Comparison of ENCODE assay signal across 17 cellular contexts in the genomic region with DNA sequence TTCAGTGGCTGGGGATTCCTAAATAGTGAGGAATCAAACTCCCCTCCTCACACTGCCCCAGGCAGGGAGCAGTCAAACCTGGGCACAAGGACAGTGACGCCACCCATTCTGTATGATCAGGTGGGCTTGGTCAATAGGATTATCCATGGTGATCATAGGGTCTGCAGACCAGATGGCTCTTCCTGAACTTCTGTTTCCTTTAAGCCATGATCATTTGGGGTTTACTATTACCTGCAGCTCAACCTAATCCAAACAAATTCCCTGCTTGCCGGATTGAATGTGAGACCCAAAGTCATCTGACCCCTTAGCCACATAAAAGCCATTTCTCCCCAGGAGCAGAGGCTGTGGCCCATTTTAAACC. TPM values are rescaled to one million over a fixed set of nuclear protein-coding genes. Genes with fewer than 3 reads are reported as not detected.
DNase-seq lines count a peak whose midpoint lies in the region; ATAC-seq, FAIRE-seq and TF ChIP-seq lines count a peak whose summit lies in the region.
"Had no signal": no experiment of that assay in that cellular context is flagged by ENCODE, and none has a peak within 500 bp of the region (broad histone marks: within the 10 kb centered on the region; RNA-seq: fewer than 3 reads in every experiment).

No MANE protein-coding gene starts in this region.

- no peaks in the 10 kb centered on the region for H3K27me3 Mint-ChIP-seq in CD8-positive, alpha-beta memory T cell
- H3K27me3 Mint-ChIP-seq in activated CD8-positive, alpha-beta T cell treated with anti-CD3 and anti-CD28 coated beads, Interleukin-2, amount 10 ng/mL, durations not matched to agents 7 days and 5 days (ENCODE audit: low read depth): peaks cover 3% of the 10 kb centered on the region
- no peaks in the 10 kb centered on the region for H3K27me3 Mint-ChIP-seq in natural killer cell treated with Interleukin-12 subunit alpha and Interleukin-12 subunit beta and Interleukin-15 and Interleukin-18, amount 100 ng/mL, for 72 hours

- peaks cover 57 to 82% (median 62%) of the 10 kb centered on the region in 3 donors for H3K4me1 Mint-ChIP-seq in CD8-positive, alpha-beta memory T cell
- peaks cover 64% of the 10 kb centered on the region for H3K4me1 Mint-ChIP-seq in activated CD8-positive, alpha-beta T cell treated with anti-CD3 and anti-CD28 coated beads, Interleukin-2, amount 10 ng/mL, durations not matched to agents 7 days and 5 days (ENCODE audit: low read depth)
- peaks cover 73 to 77% of the 10 kb centered on the region in 2 donors for H3K4me1 Mint-ChIP-seq in natural killer cell treated with Interleukin-12 subunit alpha and Interleukin-12 subunit beta and Interleukin-15 and Interleukin-18, amount 100 ng/mL, for 72 hours (ENCODE audit: low read depth in 2 of 2)

- H3K4me3 Mint-ChIP-seq in CD8-positive, alpha-beta memory T cell: peak overlapping the region; percentile 63 to 93 (median 78)
- H3K4me3 Mint-ChIP-seq in activated CD8-positive, alpha-beta T cell treated with anti-CD3 and anti-CD28 coated beads, Interleukin-2, amount 10 ng/mL, durations not matched to agents 7 days and 5 days: peak overlapping the region; percentile 67
- H3K4me3 Mint-ChIP-seq in natural killer cell treated with Interleukin-12 subunit alpha and Interleukin-12 subunit beta and Interleukin-15 and Interleukin-18, amount 100 ng/mL, for 72 hours: peak overlapping the region; percentile 82
- H3K4me3 Mint-ChIP-seq: nephron progenitor cell had no signal

- DNase-seq in CD8-positive, alpha-beta memory T cell: no peak
- no peak for DNase-seq in activated CD8-positive, alpha-beta T cell treated with anti-CD3 and anti-CD28 coated beads, Interleukin-2, amount 10 ng/mL, durations not matched to agents 7 days and 5 days
- no peak for DNase-seq in natural killer cell treated with Interleukin-12 subunit alpha and Interleukin-12 subunit beta and Interleukin-15 and Interleukin-18, amount 100 ng/mL, for 72 hours (ENCODE audit: low spot score)
- DNase-seq in GF-D8 (lab: John Stamatoyannopoulos, UW) (no peak), body of pancreas (no peak), kidney (no peak)
- DNase-seq: lower lobe of right lung, NCI-H187, NCI-H510A, nephron progenitor cell, SK-N-SH had no signal

- peak overlapping the region; percentile 61 to 98 (median 95) for H3K27ac Mint-ChIP-seq in CD8-positive, alpha-beta memory T cell
- H3K27ac Mint-ChIP-seq in activated CD8-positive, alpha-beta T cell treated with anti-CD3 and anti-CD28 coated beads, Interleukin-2, amount 10 ng/mL, durations not matched to agents 7 days and 5 days: peak overlapping the region; percentile 92
- peak overlapping the region; percentile 71 to 72 for H3K27ac Mint-ChIP-seq in natural killer cell treated with Interleukin-12 subunit alpha and Interleukin-12 subunit beta and Interleukin-15 and Interleukin-18, amount 100 ng/mL, for 72 hours
- H3K27ac Mint-ChIP-seq: nephron progenitor cell had no signal

- no peak for ATAC-seq in activated CD8-positive, alpha-beta T cell treated with anti-CD3 and anti-CD28 coated beads, Interleukin-2, amount 10 ng/mL, durations not matched to agents 7 days and 5 days
- ATAC-seq in natural killer cell treated with Interleukin-12 subunit alpha and Interleukin-12 subunit beta and Interleukin-15 and Interleukin-18, amount 100 ng/mL, for 72 hours: no peak
- no peak for ATAC-seq in body of pancreas
- ATAC-seq in GM19452 (IDR thresholded peaks at IDR 0.05; ENCODE audit: unreplicated experiment): no peak

- H3K27me3 ChIP-seq in BLaER1 treated with 17β-estradiol and CSF1 and Interleukin-3, amounts not matched to agents 10 nM and 100 nM: peaks cover 0 to 9% (median 0%) of the 10 kb centered on the region in 11 experiments; a peak in 3 of 22 replicates
- H3K27me3 ChIP-seq in CD8-positive, alpha-beta memory T cell (ENCODE audit: insufficient read depth, low read length, poor library complexity, severe bottlenecking): no peaks in the 10 kb centered on the region
- H3K27me3 ChIP-seq in body of pancreas: no peaks in the 10 kb centered on the region
- H3K27me3 ChIP-seq: adrenal gland, testis had no signal

- intact Hi-C loops in body of pancreas (cut with DNase I) (no loop called here), kidney (cut with DNase I) (no loop called here)

- peak overlapping the region in 6 of 11 experiments; percentile 0 to 71 (median 60); a peak in 12 of 22 replicates for H3K27ac ChIP-seq in BLaER1 treated with 17β-estradiol and CSF1 and Interleukin-3, amounts not matched to agents 10 nM and 100 nM
- no peak overlapping the region for H3K27ac ChIP-seq in CD8-positive, alpha-beta memory T cell (ENCODE audit: low read depth, low read length)
- peak overlapping the region in 1 of 4 donors; percentile 40 for H3K27ac ChIP-seq in body of pancreas
- H3K27ac ChIP-seq in kidney (ENCODE audit: low read depth in 2 of 2, low read length in 2 of 2): peak overlapping the region in 1 of 2 donors; percentile 2

- peaks cover 85 to 100% (median 99%) of the 10 kb centered on the region in 10 experiments for H3K4me1 ChIP-seq in BLaER1 treated with 17β-estradiol and CSF1 and Interleukin-3, amounts not matched to agents 10 nM and 100 nM
- peaks cover 95% of the 10 kb centered on the region for H3K4me1 ChIP-seq in CD8-positive, alpha-beta memory T cell (ENCODE audit: insufficient read depth, low read length)
- no peaks in the 10 kb centered on the region for H3K4me1 ChIP-seq in body of pancreas
- H3K4me1 ChIP-seq in kidney (ENCODE audit: control insufficient read depth in 1 of 2, insufficient read depth in 1 of 2, low read depth in 1 of 2, low read length in 2 of 2): peaks cover 5 to 12% of the 10 kb centered on the region in 2 donors

- POLR2A ChIA-PET in CD8-positive, alpha-beta memory T cell (lab: Charles Lee): interaction anchor here (1.5 kb wide), 1 partner anchor 243 kb away, joined by 3 read pairs; the partner anchor contains the start of gene RPL23
- POLR2A ChIA-PET in activated CD8-positive, alpha-beta T cell treated with anti-CD3 and anti-CD28 coated beads, Interleukin-2, amount 10 ng/mL, durations not matched to agents 7 days and 5 days (lab: Charles Lee): interaction anchor here (1.1 to 1.4 kb wide), 2 partner anchors 57 to 103 kb away, joined by 3 to 6 read pairs; partner anchors contain the start of gene RPL19

- H3K9me3 ChIP-seq in BLaER1 treated with 17β-estradiol and CSF1 and Interleukin-3, amounts not matched to agents 10 nM and 100 nM (replicated peaks in 1 of 11): no peaks in the 10 kb centered on the region
- no peaks in the 10 kb centered on the region for H3K9me3 ChIP-seq in CD8-positive, alpha-beta memory T cell (ENCODE audit: low read length)
- no peaks in the 10 kb centered on the region for H3K9me3 ChIP-seq in body of pancreas
- no peaks in the 10 kb centered on the region for H3K9me3 ChIP-seq in kidney (ENCODE audit: control insufficient read depth in 1 of 2, low read length in 2 of 2)
- H3K9me3 ChIP-seq: adrenal gland, lower lobe of right lung, SK-N-SH, testis had no signal

- H3K36me3 ChIP-seq in BLaER1 treated with 17β-estradiol and CSF1 and Interleukin-3, amounts not matched to agents 10 nM and 100 nM: no peaks in the 10 kb centered on the region
- H3K36me3 ChIP-seq in CD8-positive, alpha-beta memory T cell (ENCODE audit: insufficient read depth, low read length): no peaks in the 10 kb centered on the region
- H3K36me3 ChIP-seq in body of pancreas (replicated peaks in 1 of 2; ENCODE audit: insufficient read depth in 1 of 2, low read depth in 2 of 2) (no peaks in the 10 kb centered on the region), kidney (ENCODE audit: control insufficient read depth in 1 of 2, insufficient read depth in 2 of 2, low read length in 2 of 2) (no peaks in the 10 kb centered on the region)
- H3K36me3 ChIP-seq: adrenal gland, lower lobe of right lung had no signal

- H3K36me3 Mint-ChIP-seq in CD8-positive, alpha-beta memory T cell: no peaks in the 10 kb centered on the region
- H3K36me3 Mint-ChIP-seq in activated CD8-positive, alpha-beta T cell treated with anti-CD3 and anti-CD28 coated beads, Interleukin-2, amount 10 ng/mL, durations not matched to agents 7 days and 5 days (ENCODE audit: low read depth): no peaks in the 10 kb centered on the region
- H3K36me3 Mint-ChIP-seq in natural killer cell treated with Interleukin-12 subunit alpha and Interleukin-12 subunit beta and Interleukin-15 and Interleukin-18, amount 100 ng/mL, for 72 hours: no peaks in the 10 kb centered on the region

- H3K9ac ChIP-seq in BLaER1 treated with 17β-estradiol and CSF1 and Interleukin-3, amounts not matched to agents 10 nM and 100 nM: peak overlapping the region in 5 of 11 experiments; percentile 4 to 60 (median 23); a peak in 5 of 22 replicates
- no peak overlapping the region for H3K9ac ChIP-seq in kidney (ENCODE audit: low read length in 2 of 2)
- H3K9ac ChIP-seq: SK-N-SH had no signal

- H3K9me3 Mint-ChIP-seq in CD8-positive, alpha-beta memory T cell: no peaks in the 10 kb centered on the region
- no peaks in the 10 kb centered on the region for H3K9me3 Mint-ChIP-seq in activated CD8-positive, alpha-beta T cell treated with anti-CD3 and anti-CD28 coated beads, Interleukin-2, amount 10 ng/mL, durations not matched to agents 7 days and 5 days (ENCODE audit: insufficient read depth)
- no peaks in the 10 kb centered on the region for H3K9me3 Mint-ChIP-seq in natural killer cell treated with Interleukin-12 subunit alpha and Interleukin-12 subunit beta and Interleukin-15 and Interleukin-18, amount 100 ng/mL, for 72 hours
- H3K9me3 Mint-ChIP-seq: nephron progenitor cell had no signal

- no peak for FAIRE-seq in kidney (lab: Jason Lieb, UNC)
- FAIRE-seq: H1 had no signal

- peak overlapping the region; percentile 84 to 98 (median 94) for H3K4me2 ChIP-seq in BLaER1 treated with 17β-estradiol and CSF1 and Interleukin-3, amounts not matched to agents 10 nM and 100 nM
- H3K4me2 ChIP-seq: SK-N-SH had no signal

- H4K20me1 ChIP-seq in BLaER1 treated with 17β-estradiol and CSF1 and Interleukin-3, amounts not matched to agents 10 nM and 100 nM: peaks cover 0 to 35% (median 0%) of the 10 kb centered on the region in 11 experiments; a peak in 2 of 22 replicates

- CTCF ChIA-PET in CD8-positive, alpha-beta memory T cell (lab: Charles Lee): interaction anchor here (0.8 to 7.2 kb wide), 2 partner anchors 55 to 114 kb away, joined by 4 to 68 read pairs; partner anchors contain the start of gene PLXDC1
- CTCF ChIA-PET in activated CD8-positive, alpha-beta T cell treated with anti-CD3 and anti-CD28 coated beads, Interleukin-2, amount 10 ng/mL, durations not matched to agents 7 days and 5 days (lab: Charles Lee): interaction anchor here (1.0 to 1.2 kb wide), 3 partner anchors 56 to 114 kb away, joined by 3 to 10 read pairs (median 5); partner anchors contain the start of gene PLXDC1

- no peak overlapping the region; a peak in 2 of 20 replicates for H3K4me3 ChIP-seq in BLaER1 treated with 17β-estradiol and CSF1 and Interleukin-3, amounts not matched to agents 10 nM and 100 nM
- H3K4me3 ChIP-seq in CD8-positive, alpha-beta memory T cell (ENCODE audit: low read length): peak overlapping the region; percentile 65
- H3K4me3 ChIP-seq in body of pancreas: no peak overlapping the region
- no peak overlapping the region for H3K4me3 ChIP-seq in kidney (ENCODE audit: low read length in 2 of 2)
- H3K4me3 ChIP-seq: adrenal gland, testis had no signal

- TF ChIP-seq CTCF in body of pancreas (IDR thresholded peaks at IDR 0.05) (no peak), kidney (IDR thresholded peaks at IDR 0.05; ENCODE audit: borderline replicate concordance, extremely low read depth, insufficient read depth) (no peak)

- no peak for TF ChIP-seq POLR2A in body of pancreas (IDR thresholded peaks at IDR 0.05)

- WGBS in body of pancreas, 2 donors: 86 to 100% methylated on average over 2 of the region's 2 CpGs

RNA-seq across cellular contexts. Expression of gene PLXDC1, which starts 54.3 kb away (rescaled TPM):
- 1 to 10 TPM; 2.5 to 2.9 TPM for total RNA-seq in CD8-positive, alpha-beta memory T cell
- 10.3 TPM for polyA plus RNA-seq in CD8-positive, alpha-beta memory T cell
- 1 to 10 TPM; 3.3 to 3.9 TPM for total RNA-seq in activated CD8-positive, alpha-beta T cell treated with anti-CD3 and anti-CD28 coated beads, Interleukin-2, amount 10 ng/mL, durations not matched to agents 7 days and 5 days
- total RNA-seq in natural killer cell treated with Interleukin-12 subunit alpha and Interleukin-12 subunit beta and Interleukin-15 and Interleukin-18, amount 100 ng/mL, for 72 hours: under 1 TPM in 1 of 2 donors, not detected in 1; 0.43 TPM
- total RNA-seq in body of pancreas (1 to 10 TPM in 1 of 2 donors, not detected in 1; 6.5 TPM), kidney (11.1 TPM)
- polyA plus RNA-seq in kidney (ENCODE audit: insufficient read depth, low read depth, low replicate concordance): 4.5 TPM
- total RNA-seq: renal cortical epithelial cell had no signal
